Comparison of ENCODE assay signal across 29 cellular contexts in genomic region chr3:133870822-133871221, GRCh38. TPM values are rescaled to one million over a fixed set of nuclear protein-coding genes. Genes with fewer than 3 reads are reported as not detected.
"Had no signal": no experiment of that assay in that cellular context is flagged by ENCODE, and none has a peak within 500 bp of the region (broad histone marks: within the 10 kb centered on the region; RNA-seq: fewer than 3 reads in every experiment).

No MANE protein-coding gene starts in this region.

- H3K27me3 ChIP-seq: adrenal gland, body of pancreas, esophagus squamous epithelium, gastroesophageal sphincter had no signal

- H3K9me3 Mint-ChIP-seq: activated CD4-positive, alpha-beta memory T cell treated with anti-CD3 and anti-CD28 coated beads for 36 hours; activated CD4-positive, alpha-beta T cell treated with anti-CD3 and anti-CD28 coated beads, Interleukin-2, amount 10 ng/mL, durations not matched to agents 24 days and 14 days; activated naive CD4-positive, alpha-beta T cell treated with anti-CD3 and anti-CD28 coated beads for 36 hours; activated naive CD4-positive, alpha-beta T cell treated with anti-CD3 and anti-CD28 coated beads, Interleukin-2, amount 50 U/mL, for 24 hours; activated naive CD8-positive, alpha-beta T cell treated with anti-CD3 and anti-CD28 coated beads for 36 hours; activated naive CD8-positive, alpha-beta T cell treated with anti-CD3 and anti-CD28 coated beads, Interleukin-2, amount 50 U/mL, for 24 hours; activated T-helper 1 cell treated with anti-CD3 and anti-CD28 coated beads, Interleukin-12 subunit alpha, Interleukin-12 subunit beta, Interleukin-2, Interleukin-4 antibody, amounts not matched to agents 30 ng/mL and 10 ng/mL and 1 ng/mL, durations not matched to agents 14 hours and 24 hours and 36 hours; activated T-helper 2 cell treated with anti-CD3 and anti-CD28 coated beads, Interferon-gamma antibody, Interleukin-2, Interleukin-4, amounts not matched to agents 10 μg/mL and 5 μg/mL and 100 μg/mL, durations not matched to agents 14 hours and 24 hours and 36 hours; dendritic cell treated with granulocyte-macrophage colony-stimulating factor and Interleukin-4, amounts not matched to agents 40 ng/mL and 50 ng/mL, for 4 days had no signal

- H3K36me3 ChIP-seq: adrenal gland, esophagus squamous epithelium, gastroesophageal sphincter had no signal

- H3K36me3 Mint-ChIP-seq: activated CD4-positive, alpha-beta memory T cell treated with anti-CD3 and anti-CD28 coated beads for 36 hours; activated CD8-positive, alpha-beta memory T cell treated with anti-CD3 and anti-CD28 coated beads, Interleukin-2, amount 10 ng/mL, durations not matched to agents 7 days and 5 days; activated naive CD4-positive, alpha-beta T cell treated with anti-CD3 and anti-CD28 coated beads, Interleukin-2, amount 50 U/mL, for 24 hours; activated naive CD8-positive, alpha-beta T cell treated with anti-CD3 and anti-CD28 coated beads for 36 hours had no signal

- H3K27ac ChIP-seq: adrenal gland, body of pancreas, coronary artery, epithelial cell of prostate, esophagus squamous epithelium, gastroesophageal sphincter had no signal

- DNase-seq: activated CD4-positive, alpha-beta memory T cell treated with anti-CD3 and anti-CD28 coated beads for 36 hours; activated CD4-positive, alpha-beta T cell treated with anti-CD3 and anti-CD28 coated beads for 36 hours; activated CD4-positive, alpha-beta T cell treated with anti-CD3 and anti-CD28 coated beads, Interleukin-2, amount 10 ng/mL, durations not matched to agents 24 days and 14 days; activated CD4-positive, CD25-positive, alpha-beta regulatory T cell; activated CD4-positive, CD25-positive, alpha-beta regulatory T cell treated with anti-CD3 and anti-CD28 coated beads, Interleukin-2, amount 50 U/mL, for 72 hours; activated CD8-positive, alpha-beta memory T cell treated with anti-CD3 and anti-CD28 coated beads, Interleukin-2, amount 10 ng/mL, durations not matched to agents 7 days and 5 days; activated CD8-positive, alpha-beta memory T cell treated with anti-CD3 and anti-CD28 coated beads, Interleukin-2, amount 50 U/mL, for 4 hours; activated CD8-positive, alpha-beta T cell treated with anti-CD3 and anti-CD28 coated beads, Interleukin-2, amount 10 ng/mL, durations not matched to agents 7 days and 5 days; activated effector memory CD4-positive, alpha-beta T cell treated with anti-CD3 and anti-CD28 coated beads, Interleukin-2, amount 50 U/mL, for 16 hours; activated naive CD4-positive, alpha-beta T cell treated with anti-CD3 and anti-CD28 coated beads for 36 hours; activated naive CD8-positive, alpha-beta T cell treated with anti-CD3 and anti-CD28 coated beads for 36 hours; activated naive CD8-positive, alpha-beta T cell treated with anti-CD3 and anti-CD28 coated beads, Interleukin-2, amount 50 U/mL, for 24 hours; activated T-cell treated with anti-CD3 and anti-CD28 coated beads, Interleukin-2, amount 50 U/mL, for 1 hour; activated T-cell treated with anti-CD3 and anti-CD28 coated beads, Interleukin-2, amount 50 U/mL, for 48 hours; adrenal gland; body of pancreas; central memory CD4-positive, alpha-beta T cell; cerebellar nuclear complex; effector CD8-positive, alpha-beta T cell; esophagus squamous epithelium; foreskin melanocyte; T-helper 2 cell had no signal

- H3K27ac Mint-ChIP-seq: activated CD4-positive, alpha-beta memory T cell treated with anti-CD3 and anti-CD28 coated beads for 36 hours; activated CD4-positive, alpha-beta T cell treated with anti-CD3 and anti-CD28 coated beads for 36 hours; activated CD4-positive, alpha-beta T cell treated with anti-CD3 and anti-CD28 coated beads, Interleukin-2, amount 10 ng/mL, durations not matched to agents 24 days and 14 days; activated CD8-positive, alpha-beta memory T cell treated with anti-CD3 and anti-CD28 coated beads, Interleukin-2, amount 10 ng/mL, durations not matched to agents 7 days and 5 days; activated CD8-positive, alpha-beta T cell treated with anti-CD3 and anti-CD28 coated beads, Interleukin-2, amount 10 ng/mL, durations not matched to agents 7 days and 5 days; activated naive CD4-positive, alpha-beta T cell treated with anti-CD3 and anti-CD28 coated beads for 36 hours; activated naive CD4-positive, alpha-beta T cell treated with anti-CD3 and anti-CD28 coated beads, Interleukin-2, amount 50 U/mL, for 24 hours; activated naive CD8-positive, alpha-beta T cell treated with anti-CD3 and anti-CD28 coated beads for 36 hours; activated naive CD8-positive, alpha-beta T cell treated with anti-CD3 and anti-CD28 coated beads, Interleukin-2, amount 50 U/mL, for 24 hours; activated T-helper 1 cell treated with anti-CD3 and anti-CD28 coated beads, Interleukin-12 subunit alpha, Interleukin-12 subunit beta, Interleukin-2, Interleukin-4 antibody, amounts not matched to agents 30 ng/mL and 10 ng/mL and 1 ng/mL, durations not matched to agents 14 hours and 24 hours and 36 hours; activated T-helper 2 cell treated with anti-CD3 and anti-CD28 coated beads, Interferon-gamma antibody, Interleukin-2, Interleukin-4, amounts not matched to agents 10 μg/mL and 5 μg/mL and 100 μg/mL, durations not matched to agents 14 hours and 24 hours and 36 hours; dendritic cell treated with granulocyte-macrophage colony-stimulating factor and Interleukin-4, amounts not matched to agents 40 ng/mL and 50 ng/mL, for 4 days had no signal

- H3K4me1 Mint-ChIP-seq: activated CD4-positive, alpha-beta T cell treated with anti-CD3 and anti-CD28 coated beads for 36 hours; activated CD4-positive, alpha-beta T cell treated with anti-CD3 and anti-CD28 coated beads, Interleukin-2, amount 10 ng/mL, durations not matched to agents 24 days and 14 days; activated naive CD4-positive, alpha-beta T cell treated with anti-CD3 and anti-CD28 coated beads, Interleukin-2, amount 50 U/mL, for 24 hours; activated naive CD8-positive, alpha-beta T cell treated with anti-CD3 and anti-CD28 coated beads for 36 hours; activated naive CD8-positive, alpha-beta T cell treated with anti-CD3 and anti-CD28 coated beads, Interleukin-2, amount 50 U/mL, for 24 hours had no signal

- H3K4me3 Mint-ChIP-seq: activated CD4-positive, alpha-beta memory T cell treated with anti-CD3 and anti-CD28 coated beads for 36 hours; activated CD4-positive, alpha-beta T cell treated with anti-CD3 and anti-CD28 coated beads for 36 hours; activated CD4-positive, alpha-beta T cell treated with anti-CD3 and anti-CD28 coated beads, Interleukin-2, amount 10 ng/mL, durations not matched to agents 24 days and 14 days; activated CD8-positive, alpha-beta memory T cell treated with anti-CD3 and anti-CD28 coated beads, Interleukin-2, amount 10 ng/mL, durations not matched to agents 7 days and 5 days; activated CD8-positive, alpha-beta T cell treated with anti-CD3 and anti-CD28 coated beads, Interleukin-2, amount 10 ng/mL, durations not matched to agents 7 days and 5 days; activated naive CD4-positive, alpha-beta T cell treated with anti-CD3 and anti-CD28 coated beads for 36 hours; activated naive CD4-positive, alpha-beta T cell treated with anti-CD3 and anti-CD28 coated beads, Interleukin-2, amount 50 U/mL, for 24 hours; activated naive CD8-positive, alpha-beta T cell treated with anti-CD3 and anti-CD28 coated beads for 36 hours; activated naive CD8-positive, alpha-beta T cell treated with anti-CD3 and anti-CD28 coated beads, Interleukin-2, amount 50 U/mL, for 24 hours; activated T-helper 1 cell treated with anti-CD3 and anti-CD28 coated beads, Interleukin-12 subunit alpha, Interleukin-12 subunit beta, Interleukin-2, Interleukin-4 antibody, amounts not matched to agents 30 ng/mL and 10 ng/mL and 1 ng/mL, durations not matched to agents 14 hours and 24 hours and 36 hours; dendritic cell treated with granulocyte-macrophage colony-stimulating factor and Interleukin-4, amounts not matched to agents 40 ng/mL and 50 ng/mL, for 4 days had no signal

- H3K27me3 Mint-ChIP-seq: dendritic cell treated with granulocyte-macrophage colony-stimulating factor and Interleukin-4, amounts not matched to agents 40 ng/mL and 50 ng/mL, for 4 days had no signal

- H3K9me3 ChIP-seq: adrenal gland, body of pancreas, esophagus squamous epithelium, gastroesophageal sphincter had no signal

- H3K4me3 ChIP-seq: adrenal gland, body of pancreas, coronary artery, esophagus squamous epithelium, gastroesophageal sphincter had no signal

- H3K4me1 ChIP-seq: esophagus squamous epithelium had no signal

- ATAC-seq: activated CD4-positive, alpha-beta T cell treated with anti-CD3 and anti-CD28 coated beads for 36 hours; activated CD8-positive, alpha-beta memory T cell treated with anti-CD3 and anti-CD28 coated beads, Interleukin-2, amount 10 ng/mL, durations not matched to agents 7 days and 5 days; activated CD8-positive, alpha-beta T cell treated with anti-CD3 and anti-CD28 coated beads, Interleukin-2, amount 10 ng/mL, durations not matched to agents 7 days and 5 days; activated naive CD8-positive, alpha-beta T cell treated with anti-CD3 and anti-CD28 coated beads, Interleukin-2, amount 50 U/mL, for 24 hours; body of pancreas; gastroesophageal sphincter had no signal

RNA-seq across cellular contexts. Expression of gene RAB6B, which starts 24.9 kb away (rescaled TPM):
- total RNA-seq: activated naive CD4-positive, alpha-beta T cell treated with anti-CD3 and anti-CD28 coated beads for 36 hours had no signal
